8 cellular contexts compared by ENCODE assay signal in the genomic region with DNA sequence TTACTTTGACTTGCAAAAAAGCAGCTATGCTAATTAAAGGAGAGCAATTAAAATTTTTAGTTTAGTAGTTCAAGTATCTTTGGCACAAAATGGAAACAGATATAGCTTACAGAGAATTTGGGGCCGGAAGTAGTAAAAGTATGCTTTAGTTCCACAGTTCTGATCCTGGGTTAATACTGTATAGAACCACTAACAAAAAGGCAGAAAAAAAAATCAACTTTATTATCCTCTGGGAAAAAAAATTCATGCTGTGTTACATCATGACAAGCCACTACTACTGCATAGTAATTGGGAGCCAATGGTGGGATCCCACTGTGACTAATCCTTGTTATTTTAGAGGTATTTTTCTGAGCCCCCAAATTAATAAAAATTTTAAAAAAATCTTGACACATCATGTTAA.
"Had no signal": no experiment of that assay in that cellular context is flagged by ENCODE, and none has a peak within 500 bp of the region (broad histone marks: within the 10 kb centered on the region; RNA-seq: fewer than 3 reads in every experiment).

No MANE protein-coding gene starts in this region.

- H3K9ac ChIP-seq: GM23248 had no signal

- H3K36me3 ChIP-seq: HAP-1 had no signal

- H3K9me3 ChIP-seq: HAP-1 had no signal

- H3K4me3 ChIP-seq: GM23248, GM23338, HAP-1 had no signal

- H3K27ac ChIP-seq: GM23248 had no signal

- DNase-seq: GM23248, GOT3, H7, H9, HCEC 1CT, HFFc6 had no signal
